In the genomic region with DNA sequence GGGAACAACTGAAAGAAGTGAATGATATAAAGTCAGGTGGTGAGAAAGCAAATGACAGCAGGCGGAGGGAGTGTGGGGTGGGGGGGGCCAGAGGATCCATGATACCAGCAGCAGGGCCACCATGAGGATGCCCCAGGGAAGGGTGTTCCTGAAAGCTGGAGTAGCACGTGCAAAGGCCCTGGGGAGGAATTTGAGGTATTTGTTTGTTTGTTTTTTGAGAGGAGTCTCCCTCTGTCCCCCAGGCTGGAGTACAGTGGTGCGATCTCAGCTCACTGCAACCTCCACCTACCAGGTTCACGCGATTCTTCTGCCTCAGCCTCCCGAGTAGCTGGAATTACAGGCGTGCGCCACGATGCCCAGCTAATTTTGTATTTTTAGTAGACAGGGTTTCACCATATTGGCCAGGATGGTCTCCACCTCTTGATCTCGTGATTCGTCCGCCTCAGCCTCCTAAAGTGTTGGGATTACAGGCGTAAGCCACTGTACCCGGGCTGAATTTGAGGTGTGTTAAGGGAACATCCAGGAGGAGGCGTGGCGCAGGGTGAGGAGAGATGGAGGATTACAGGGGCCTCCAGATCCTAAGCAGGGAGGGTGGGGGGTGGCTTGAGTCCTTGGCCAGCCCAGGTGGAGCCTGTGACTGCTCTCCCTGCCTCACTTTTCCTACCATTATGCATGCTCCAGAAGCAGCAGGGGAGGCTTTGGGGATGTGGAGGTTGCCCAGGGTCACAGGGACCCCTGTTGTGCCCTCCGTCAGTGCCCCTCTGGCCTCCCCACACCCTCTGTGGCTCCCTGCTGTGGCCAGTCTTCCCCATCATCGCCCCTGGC, we compare ENCODE assay signal across 1 cellular context.
TF ChIP-seq lines count a peak whose summit lies in the region.

No MANE protein-coding gene starts in this region.

TF ChIP-seq in liver, 16 proteins besides CTCF, POLR2A, EP300 and RAD21 (continued from another document):
- TF ChIP-seq, protein P1, sequence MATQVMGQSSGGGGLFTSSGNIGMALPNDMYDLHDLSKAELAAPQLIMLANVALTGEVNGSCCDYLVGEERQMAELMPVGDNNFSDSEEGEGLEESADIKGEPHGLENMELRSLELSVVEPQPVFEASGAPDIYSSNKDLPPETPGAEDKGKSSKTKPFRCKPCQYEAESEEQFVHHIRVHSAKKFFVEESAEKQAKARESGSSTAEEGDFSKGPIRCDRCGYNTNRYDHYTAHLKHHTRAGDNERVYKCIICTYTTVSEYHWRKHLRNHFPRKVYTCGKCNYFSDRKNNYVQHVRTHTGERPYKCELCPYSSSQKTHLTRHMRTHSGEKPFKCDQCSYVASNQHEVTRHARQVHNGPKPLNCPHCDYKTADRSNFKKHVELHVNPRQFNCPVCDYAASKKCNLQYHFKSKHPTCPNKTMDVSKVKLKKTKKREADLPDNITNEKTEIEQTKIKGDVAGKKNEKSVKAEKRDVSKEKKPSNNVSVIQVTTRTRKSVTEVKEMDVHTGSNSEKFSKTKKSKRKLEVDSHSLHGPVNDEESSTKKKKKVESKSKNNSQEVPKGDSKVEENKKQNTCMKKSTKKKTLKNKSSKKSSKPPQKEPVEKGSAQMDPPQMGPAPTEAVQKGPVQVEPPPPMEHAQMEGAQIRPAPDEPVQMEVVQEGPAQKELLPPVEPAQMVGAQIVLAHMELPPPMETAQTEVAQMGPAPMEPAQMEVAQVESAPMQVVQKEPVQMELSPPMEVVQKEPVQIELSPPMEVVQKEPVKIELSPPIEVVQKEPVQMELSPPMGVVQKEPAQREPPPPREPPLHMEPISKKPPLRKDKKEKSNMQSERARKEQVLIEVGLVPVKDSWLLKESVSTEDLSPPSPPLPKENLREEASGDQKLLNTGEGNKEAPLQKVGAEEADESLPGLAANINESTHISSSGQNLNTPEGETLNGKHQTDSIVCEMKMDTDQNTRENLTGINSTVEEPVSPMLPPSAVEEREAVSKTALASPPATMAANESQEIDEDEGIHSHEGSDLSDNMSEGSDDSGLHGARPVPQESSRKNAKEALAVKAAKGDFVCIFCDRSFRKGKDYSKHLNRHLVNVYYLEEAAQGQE (IDR thresholded peaks at IDR 0.05): no peak
- no peak for TF ChIP-seq NR2F2 (IDR thresholded peaks at IDR 0.05)
- TF ChIP-seq JUND (IDR thresholded peaks at IDR 0.05): no peak
- no peak for TF ChIP-seq HNF4G (IDR thresholded peaks at IDR 0.05)
- no peak for TF ChIP-seq HNF4A (conservative IDR thresholded peaks at IDR 0.05)
- no peak for TF ChIP-seq ATF3 (IDR thresholded peaks at IDR 0.05)
- TF ChIP-seq GABPA (IDR thresholded peaks at IDR 0.05 in 1 of 2, conservative IDR thresholded peaks at IDR 0.05 in 1 of 2): no peak
- TF ChIP-seq SP1 (IDR thresholded peaks at IDR 0.05): no peak
- TF ChIP-seq TAF1 (conservative IDR thresholded peaks at IDR 0.05): no peak
- no peak for TF ChIP-seq MAX (IDR thresholded peaks at IDR 0.05)
- no peak for TF ChIP-seq EGR1 (IDR thresholded peaks at IDR 0.05; ENCODE audit: low read depth in 2 of 2)
- TF ChIP-seq, protein P2, sequence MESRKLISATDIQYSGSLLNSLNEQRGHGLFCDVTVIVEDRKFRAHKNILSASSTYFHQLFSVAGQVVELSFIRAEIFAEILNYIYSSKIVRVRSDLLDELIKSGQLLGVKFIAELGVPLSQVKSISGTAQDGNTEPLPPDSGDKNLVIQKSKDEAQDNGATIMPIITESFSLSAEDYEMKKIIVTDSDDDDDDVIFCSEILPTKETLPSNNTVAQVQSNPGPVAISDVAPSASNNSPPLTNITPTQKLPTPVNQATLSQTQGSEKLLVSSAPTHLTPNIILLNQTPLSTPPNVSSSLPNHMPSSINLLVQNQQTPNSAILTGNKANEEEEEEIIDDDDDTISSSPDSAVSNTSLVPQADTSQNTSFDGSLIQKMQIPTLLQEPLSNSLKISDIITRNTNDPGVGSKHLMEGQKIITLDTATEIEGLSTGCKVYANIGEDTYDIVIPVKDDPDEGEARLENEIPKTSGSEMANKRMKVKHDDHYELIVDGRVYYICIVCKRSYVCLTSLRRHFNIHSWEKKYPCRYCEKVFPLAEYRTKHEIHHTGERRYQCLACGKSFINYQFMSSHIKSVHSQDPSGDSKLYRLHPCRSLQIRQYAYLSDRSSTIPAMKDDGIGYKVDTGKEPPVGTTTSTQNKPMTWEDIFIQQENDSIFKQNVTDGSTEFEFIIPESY (IDR thresholded peaks at IDR 0.05): no peak
- no peak for TF ChIP-seq RXRA (IDR thresholded peaks at IDR 0.05)
